ENCODE assay signal across 1 cellular context in genomic region chr15:84797801-84798200, GRCh38.
TF ChIP-seq lines count a peak whose summit lies in the region.

No MANE protein-coding gene starts in this region.

TF ChIP-seq in IMR-90, 13 proteins besides CTCF, POLR2A, EP300 and RAD21 (continued from another document):
- TF ChIP-seq, protein P1, sequence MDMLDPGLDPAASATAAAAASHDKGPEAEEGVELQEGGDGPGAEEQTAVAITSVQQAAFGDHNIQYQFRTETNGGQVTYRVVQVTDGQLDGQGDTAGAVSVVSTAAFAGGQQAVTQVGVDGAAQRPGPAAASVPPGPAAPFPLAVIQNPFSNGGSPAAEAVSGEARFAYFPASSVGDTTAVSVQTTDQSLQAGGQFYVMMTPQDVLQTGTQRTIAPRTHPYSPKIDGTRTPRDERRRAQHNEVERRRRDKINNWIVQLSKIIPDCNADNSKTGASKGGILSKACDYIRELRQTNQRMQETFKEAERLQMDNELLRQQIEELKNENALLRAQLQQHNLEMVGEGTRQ (IDR thresholded peaks at IDR 0.05; ENCODE audit: low read depth, low read length), result no peak
- TF ChIP-seq NFE2L2 (IDR thresholded peaks at IDR 0.05; ENCODE audit: low read depth, low read length), result no peak
TF ChIP-seq in IMR-90: peak in this region for 0.
